ENCODE assay signal across 8 cellular contexts in genomic region chr10:121110369-121110768, GRCh38.
"Had no signal": no experiment of that assay in that cellular context is flagged by ENCODE, and none has a peak within 500 bp of the region (broad histone marks: within the 10 kb centered on the region; RNA-seq: fewer than 3 reads in every experiment).

No MANE protein-coding gene starts in this region.

- H3K9me3 ChIP-seq: HAP-1 had no signal

- H3K27ac ChIP-seq: GM23248 had no signal

- DNase-seq: GM23248, GOT3, H7, H9, HCEC 1CT, HFFc6 had no signal

- H3K4me1 ChIP-seq: HAP-1 had no signal

- H3K4me3 ChIP-seq: GM23248, GM23338, HAP-1 had no signal

- H3K36me3 ChIP-seq: HAP-1 had no signal
